ENCODE assay signal across 1 cellular context in genomic region chr16:68319185-68319908, GRCh38.
TF ChIP-seq lines count a peak whose summit lies in the region.

No MANE protein-coding gene starts in this region.

TF ChIP-seq in SK-N-SH treated with all-trans-retinoic acid at 6 μM for 48 hours, 23 proteins besides CTCF, POLR2A, EP300 and RAD21 (continued from another document):
- TF ChIP-seq, protein P1, sequence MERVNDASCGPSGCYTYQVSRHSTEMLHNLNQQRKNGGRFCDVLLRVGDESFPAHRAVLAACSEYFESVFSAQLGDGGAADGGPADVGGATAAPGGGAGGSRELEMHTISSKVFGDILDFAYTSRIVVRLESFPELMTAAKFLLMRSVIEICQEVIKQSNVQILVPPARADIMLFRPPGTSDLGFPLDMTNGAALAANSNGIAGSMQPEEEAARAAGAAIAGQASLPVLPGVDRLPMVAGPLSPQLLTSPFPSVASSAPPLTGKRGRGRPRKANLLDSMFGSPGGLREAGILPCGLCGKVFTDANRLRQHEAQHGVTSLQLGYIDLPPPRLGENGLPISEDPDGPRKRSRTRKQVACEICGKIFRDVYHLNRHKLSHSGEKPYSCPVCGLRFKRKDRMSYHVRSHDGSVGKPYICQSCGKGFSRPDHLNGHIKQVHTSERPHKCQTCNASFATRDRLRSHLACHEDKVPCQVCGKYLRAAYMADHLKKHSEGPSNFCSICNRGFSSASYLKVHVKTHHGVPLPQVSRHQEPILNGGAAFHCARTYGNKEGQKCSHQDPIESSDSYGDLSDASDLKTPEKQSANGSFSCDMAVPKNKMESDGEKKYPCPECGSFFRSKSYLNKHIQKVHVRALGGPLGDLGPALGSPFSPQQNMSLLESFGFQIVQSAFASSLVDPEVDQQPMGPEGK (CRISPR knock-in tag; IDR thresholded peaks at IDR 0.05; ENCODE audit: borderline replicate concordance): no peak
TF ChIP-seq in SK-N-SH treated with all-trans-retinoic acid at 6 μM for 48 hours: peak in this region for 0.
